10 cellular contexts compared by ENCODE assay signal in the genomic region with DNA sequence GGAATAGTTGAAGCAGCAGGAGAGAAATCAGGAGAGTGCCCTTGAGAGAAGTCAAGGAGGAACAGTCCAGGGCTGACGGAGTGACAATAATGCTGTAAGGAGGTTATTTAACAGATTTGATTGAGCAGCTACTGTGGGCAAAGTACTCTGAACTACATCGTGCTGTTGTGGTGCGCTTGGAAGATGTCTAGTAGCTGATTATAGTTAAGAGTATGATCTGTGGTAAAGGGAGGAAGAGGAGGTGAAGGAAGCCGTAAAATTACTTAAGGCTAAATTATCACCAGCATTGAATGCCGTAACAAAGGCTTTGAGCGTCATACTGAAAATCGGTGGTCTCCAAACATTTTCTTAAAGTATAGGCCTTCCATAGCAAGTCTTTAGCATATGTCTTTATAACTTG. TPM values are rescaled to one million over a fixed set of nuclear protein-coding genes. Genes with fewer than 3 reads are reported as not detected.
DNase-seq lines count a peak whose midpoint lies in the region; ATAC-seq and TF ChIP-seq lines count a peak whose summit lies in the region.
"Had no signal": no experiment of that assay in that cellular context is flagged by ENCODE, and none has a peak within 500 bp of the region (broad histone marks: within the 10 kb centered on the region; RNA-seq: fewer than 3 reads in every experiment).

No MANE protein-coding gene starts in this region.

- H3K9me3 Mint-ChIP-seq in activated naive CD4-positive, alpha-beta T cell treated with anti-CD3 and anti-CD28 coated beads, Interleukin-2, amount 10 ng/mL, durations not matched to agents 7 days and 5 days = no peaks in the 10 kb centered on the region
- H3K9me3 Mint-ChIP-seq in WTC11 = no peaks in the 10 kb centered on the region

- H3K79me2 ChIP-seq in hepatocyte = peaks cover 32% of the 10 kb centered on the region

- no peak overlapping the region for H3K4me3 ChIP-seq in hepatocyte
- no peak overlapping the region for H3K4me3 ChIP-seq in tibial nerve
- H3K4me3 ChIP-seq: sigmoid colon had no signal

- no peaks in the 10 kb centered on the region for H4K20me1 ChIP-seq in hepatocyte (ENCODE audit: insufficient read depth, poor library complexity, severe bottlenecking)

- no peaks in the 10 kb centered on the region for H3K9me2 ChIP-seq in hepatocyte (replicated peaks; ENCODE audit: insufficient read depth)

- H3K4me3 Mint-ChIP-seq in activated naive CD4-positive, alpha-beta T cell treated with anti-CD3 and anti-CD28 coated beads, Interleukin-2, amount 10 ng/mL, durations not matched to agents 7 days and 5 days = peak overlapping the region; percentile 47
- H3K4me3 Mint-ChIP-seq in WTC11 = no peak overlapping the region

- H3K27me3 ChIP-seq in hepatocyte = no peaks in the 10 kb centered on the region
- H3K27me3 ChIP-seq in tibial nerve = no peaks in the 10 kb centered on the region
- H3K27me3 ChIP-seq: sigmoid colon had no signal

- H3K36me3 ChIP-seq in hepatocyte (replicated peaks; ENCODE audit: insufficient read depth, low read depth) = peaks cover 6% of the 10 kb centered on the region
- H3K36me3 ChIP-seq in tibial nerve = peaks cover 0 to 24% (median 0%) of the 10 kb centered on the region in 3 donors

- H3K4me2 ChIP-seq in hepatocyte = no peak overlapping the region

- 94% methylated on average over 7 of the region's 7 CpGs for WGBS in hepatocyte (ENCODE audit: low lambda C conversion rate, missing lambda C conversion rate)
- 91 to 92% methylated on average over 7 of the region's 7 CpGs for WGBS in tibial nerve, 2 donors

- TF ChIP-seq POLR2A in tibial nerve (IDR thresholded peaks at IDR 0.05) = no peak

- CTCF ChIA-PET in activated naive CD4-positive, alpha-beta T cell treated with anti-CD3 and anti-CD28 coated beads, Interleukin-2, amount 10 ng/mL, durations not matched to agents 7 days and 5 days (lab: Charles Lee) = interaction anchor here (0.9 to 2.8 kb wide), 7 partner anchors 12 to 177 kb away, joined by 3 to 10 read pairs (median 4); a partner anchor contains a TSS
- CTCF ChIA-PET in WTC11 (lab: Charles Lee) = no interaction called here

- H3K4me1 ChIP-seq in hepatocyte (ENCODE audit: insufficient read depth) = peaks cover 6% of the 10 kb centered on the region
- H3K4me1 ChIP-seq in tibial nerve = peaks cover 0 to 67% (median 35%) of the 10 kb centered on the region in 4 donors

- peak overlapping the region; percentile 9 for H3K27ac ChIP-seq in hepatocyte
- peak overlapping the region in 3 of 4 donors; percentile 2 to 99 (median 93) for H3K27ac ChIP-seq in tibial nerve

- H3K36me3 Mint-ChIP-seq in activated naive CD4-positive, alpha-beta T cell treated with anti-CD3 and anti-CD28 coated beads, Interleukin-2, amount 10 ng/mL, durations not matched to agents 7 days and 5 days = peaks cover 57% of the 10 kb centered on the region
- H3K36me3 Mint-ChIP-seq in WTC11 = peaks cover 18% of the 10 kb centered on the region

- no peak overlapping the region for H2AFZ ChIP-seq in hepatocyte

- POLR2A ChIA-PET in WTC11 (lab: Charles Lee) = interaction anchor here (1.0 to 1.3 kb wide), 2 partner anchors 12 to 32 kb away, joined by 3 read pairs; no protein-coding TSS in a partner anchor

- peak; percentile 42 for DNase-seq in activated naive CD4-positive, alpha-beta T cell treated with anti-CD3 and anti-CD28 coated beads, Interleukin-2, amount 10 ng/mL, durations not matched to agents 7 days and 5 days
- no peak for DNase-seq in activated naive CD4-positive, alpha-beta T cell (lab: John Stamatoyannopoulos, UW)
- DNase-seq in WTC11 (ENCODE audit: low spot score) (no peak), hepatocyte (ENCODE audit: low spot score) (no peak), tibial nerve (ENCODE audit: low spot score in 2 of 2) (no peak), NCI-H1694 treated with DMSO at 0.1 percent for 48 hours (lab: John Stamatoyannopoulos, UW) (no peak), AG08396 (ENCODE audit: low spot score) (no peak)
- DNase-seq: cerebellar nuclear complex had no signal

- peak overlapping the region; percentile 86 for H3K27ac Mint-ChIP-seq in activated naive CD4-positive, alpha-beta T cell treated with anti-CD3 and anti-CD28 coated beads, Interleukin-2, amount 10 ng/mL, durations not matched to agents 7 days and 5 days
- peak overlapping the region; percentile 82 for H3K27ac Mint-ChIP-seq in WTC11

- no peak for ATAC-seq in WTC11
- ATAC-seq in HG02840 (IDR thresholded peaks at IDR 0.05; ENCODE audit: low FRiP score, unreplicated experiment) = no peak

- no peak for TF ChIP-seq EP300 in tibial nerve (IDR thresholded peaks at IDR 0.05)

- H3K27me3 Mint-ChIP-seq in activated naive CD4-positive, alpha-beta T cell treated with anti-CD3 and anti-CD28 coated beads, Interleukin-2, amount 10 ng/mL, durations not matched to agents 7 days and 5 days = peaks cover 4% of the 10 kb centered on the region
- no peaks in the 10 kb centered on the region; the same call in 1 of the 2 replicates for H3K27me3 Mint-ChIP-seq in WTC11 (ENCODE audit: low read depth)

- peaks cover 57% of the 10 kb centered on the region for H3K4me1 Mint-ChIP-seq in activated naive CD4-positive, alpha-beta T cell treated with anti-CD3 and anti-CD28 coated beads, Interleukin-2, amount 10 ng/mL, durations not matched to agents 7 days and 5 days
- H3K4me1 Mint-ChIP-seq in WTC11 = peaks cover 15% of the 10 kb centered on the region

- no peak for TF ChIP-seq CTCF in WTC11 (IDR thresholded peaks at IDR 0.05)
- TF ChIP-seq CTCF in hepatocyte (IDR thresholded peaks at IDR 0.05; ENCODE audit: poor library complexity) = no peak
- no peak for TF ChIP-seq CTCF in tibial nerve (IDR thresholded peaks at IDR 0.05)

- H3K9me3 ChIP-seq in hepatocyte (ENCODE audit: low read depth) (no peaks in the 10 kb centered on the region), tibial nerve (no peaks in the 10 kb centered on the region)
- H3K9me3 ChIP-seq: sigmoid colon had no signal

TF ChIP-seq in WTC11, 78 proteins besides CTCF, POLR2A, EP300 and RAD21:
- TF ChIP-seq NR1H2 (CRISPR knock-in tag; IDR thresholded peaks at IDR 0.05) = no peak

RNA-seq across cellular contexts. Expression of a gene that starts 4.5 kb away (rescaled TPM):
- total RNA-seq in WTC11 (2021) = 489 to 528 TPM (median 518 TPM) in 3 replicates
- 88.5 and 97.1 TPM in 2 replicates for total RNA-seq in hepatocyte
- 180 and 183 TPM in 2 replicates for polyA plus RNA-seq in hepatocyte
- total RNA-seq in tibial nerve = 100 to 1,000 TPM; 157 to 203 (median 188) TPM
